In genomic region chr22:43882122-43882767, GRCh38 we compare ENCODE assay signal across 19 cellular contexts. TPM values are rescaled to one million over a fixed set of nuclear protein-coding genes. Genes with fewer than 3 reads are reported as not detected.
"Had no signal": no experiment of that assay in that cellular context is flagged by ENCODE, and none has a peak within 500 bp of the region (broad histone marks: within the 10 kb centered on the region; RNA-seq: fewer than 3 reads in every experiment).

No MANE protein-coding gene starts in this region.

- H3K36me3 ChIP-seq: prostate gland, right atrium auricular region, stomach had no signal

- H3K27ac Mint-ChIP-seq: activated CD4-positive, alpha-beta T cell treated with anti-CD3 and anti-CD28 coated beads, Interleukin-2, amount 10 ng/mL, durations not matched to agents 24 days and 14 days; activated CD8-positive, alpha-beta T cell treated with anti-CD3 and anti-CD28 coated beads, Interleukin-2, amount 10 ng/mL, durations not matched to agents 7 days and 5 days; activated naive CD8-positive, alpha-beta T cell treated with anti-CD3 and anti-CD28 coated beads, Interleukin-2, amount 10 ng/mL, durations not matched to agents 7 days and 5 days; T-cell had no signal

- H3K4me3 Mint-ChIP-seq: activated CD4-positive, alpha-beta T cell treated with anti-CD3 and anti-CD28 coated beads, Interleukin-2, amount 10 ng/mL, durations not matched to agents 24 days and 14 days; activated CD8-positive, alpha-beta T cell treated with anti-CD3 and anti-CD28 coated beads, Interleukin-2, amount 10 ng/mL, durations not matched to agents 7 days and 5 days; activated naive CD8-positive, alpha-beta T cell treated with anti-CD3 and anti-CD28 coated beads, Interleukin-2, amount 10 ng/mL, durations not matched to agents 7 days and 5 days; T-cell had no signal

- DNase-seq: activated naive CD8-positive, alpha-beta T cell treated with anti-CD3 and anti-CD28 coated beads, Interleukin-2, amount 10 ng/mL, durations not matched to agents 7 days and 5 days; hippocampal formation had no signal

- H3K9me3 Mint-ChIP-seq: activated CD4-positive, alpha-beta T cell treated with anti-CD3 and anti-CD28 coated beads, Interleukin-2, amount 10 ng/mL, durations not matched to agents 24 days and 14 days; activated naive CD8-positive, alpha-beta T cell treated with anti-CD3 and anti-CD28 coated beads, Interleukin-2, amount 10 ng/mL, durations not matched to agents 7 days and 5 days; T-cell had no signal

- H3K27ac ChIP-seq: body of pancreas, dorsolateral prefrontal cortex, prostate gland, right atrium auricular region, stomach had no signal

- H3K4me3 ChIP-seq: body of pancreas, dorsolateral prefrontal cortex, prostate gland, right atrium auricular region, stomach had no signal

- H3K4me1 Mint-ChIP-seq: activated CD4-positive, alpha-beta T cell treated with anti-CD3 and anti-CD28 coated beads, Interleukin-2, amount 10 ng/mL, durations not matched to agents 24 days and 14 days; T-cell had no signal

- ATAC-seq: body of pancreas had no signal

- H3K9me3 ChIP-seq: body of pancreas, prostate gland, right atrium auricular region, stomach had no signal

- H3K27me3 ChIP-seq: body of pancreas, right atrium auricular region had no signal

- H3K36me3 Mint-ChIP-seq: activated naive CD8-positive, alpha-beta T cell treated with anti-CD3 and anti-CD28 coated beads, Interleukin-2, amount 10 ng/mL, durations not matched to agents 7 days and 5 days; T-cell had no signal

- H3K4me1 ChIP-seq: prostate gland, right atrium auricular region, stomach had no signal

- H3K27me3 Mint-ChIP-seq: activated CD4-positive, alpha-beta T cell treated with anti-CD3 and anti-CD28 coated beads, Interleukin-2, amount 10 ng/mL, durations not matched to agents 24 days and 14 days had no signal

RNA-seq across cellular contexts. Expression of gene PNPLA5, which starts 9.6 kb away (rescaled TPM):
- total RNA-seq: activated CD4-positive, alpha-beta T cell treated with anti-CD3 and anti-CD28 coated beads, Interleukin-2, amount 10 ng/mL, durations not matched to agents 24 days and 14 days; activated CD8-positive, alpha-beta T cell treated with anti-CD3 and anti-CD28 coated beads, Interleukin-2, amount 10 ng/mL, durations not matched to agents 7 days and 5 days; activated naive CD8-positive, alpha-beta T cell treated with anti-CD3 and anti-CD28 coated beads, Interleukin-2, amount 10 ng/mL, durations not matched to agents 7 days and 5 days; body of pancreas; epithelial cell of proximal tubule; left lobe of liver; myocyte; omental fat pad; prostate gland; right atrium auricular region; SK-MEL-5; stomach; T-cell had no signal
- polyA plus RNA-seq: fibroblast of lung, keratinocyte, neural cell, small intestine, stomach had no signal

RNA-seq across cellular contexts. Expression of gene SULT4A1, which starts 19.9 kb away (rescaled TPM):
- total RNA-seq: activated CD4-positive, alpha-beta T cell treated with anti-CD3 and anti-CD28 coated beads, Interleukin-2, amount 10 ng/mL, durations not matched to agents 24 days and 14 days; activated CD8-positive, alpha-beta T cell treated with anti-CD3 and anti-CD28 coated beads, Interleukin-2, amount 10 ng/mL, durations not matched to agents 7 days and 5 days; activated naive CD8-positive, alpha-beta T cell treated with anti-CD3 and anti-CD28 coated beads, Interleukin-2, amount 10 ng/mL, durations not matched to agents 7 days and 5 days; left lobe of liver; myocyte; T-cell had no signal
